In the genomic region with DNA sequence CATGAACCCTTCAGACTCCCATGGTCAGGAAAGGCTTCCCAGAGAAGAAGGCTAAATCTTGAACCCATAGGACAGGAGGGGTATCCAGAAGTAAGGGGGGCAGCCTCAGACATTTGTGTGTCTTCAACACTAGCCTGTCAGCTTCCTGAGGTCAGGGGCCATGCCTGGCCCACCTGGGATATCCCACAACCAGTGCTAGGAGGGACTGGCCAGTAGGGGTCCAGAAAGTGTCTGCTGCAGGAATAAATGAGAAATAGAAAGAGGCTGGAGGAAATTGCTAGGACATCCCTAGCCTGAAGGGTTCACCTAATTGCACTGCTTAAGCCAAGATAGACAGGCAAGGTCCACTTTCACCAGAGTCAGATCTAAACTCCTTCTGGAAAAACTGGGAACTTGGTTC, we compare ENCODE assay signal across 26 cellular contexts.
A peak's percentile ranks its signal among the peaks of the same experiment; 100 is the strongest.
DNase-seq lines count a peak whose midpoint lies in the region; ATAC-seq, FAIRE-seq and TF ChIP-seq lines count a peak whose summit lies in the region.
"Had no signal": no experiment of that assay in that cellular context is flagged by ENCODE, and none has a peak within 500 bp of the region (broad histone marks: within the 10 kb centered on the region; RNA-seq: fewer than 3 reads in every experiment).

No MANE protein-coding gene starts in this region.

- no peaks in the 10 kb centered on the region for H3K36me3 Mint-ChIP-seq in stimulated activated naive B cell treated with anti-CD40 and anti-IgM and Interleukin-4, amounts not matched to agents 10 μg/mL and 1 μg/mL and 100 μg/mL, for 72 hours

- H3K9me3 Mint-ChIP-seq in stimulated activated naive B cell treated with anti-CD40 and anti-IgM and Interleukin-4, amounts not matched to agents 10 μg/mL and 1 μg/mL and 100 μg/mL, for 72 hours: peaks cover 0 to 1% of the 10 kb centered on the region in 2 donors

- H3K4me2 ChIP-seq in HepG2 (ENCODE audit: low read depth, low read length): no peak overlapping the region

- TF ChIP-seq CTCF in HepG2 (CRISPR knock-in tag; IDR thresholded peaks at IDR 0.05) (no peak), right lobe of liver (IDR thresholded peaks at IDR 0.05) (no peak), brain microvascular endothelial cell (IDR thresholded peaks at IDR 0.05; ENCODE audit: low read depth, low read length, missing control alignments) (peak; percentile 12)

- intact Hi-C loops in HepG2 (cut with micrococcal nuclease; ENCODE audit: unreplicated experiment): no loop called here
- intact Hi-C loops in right lobe of liver (cut with DNase I): no loop called here

- BruUV-seq in HepG2 (replicated peaks; lab: Mats Ljungman, UMichigan): no TSS peak

- H3K27ac ChIP-seq in HepG2 (ENCODE audit: extremely low read length, insufficient read depth, low read length) (no peak overlapping the region), right lobe of liver (no peak overlapping the region), brain microvascular endothelial cell (no peak overlapping the region)
- H3K27ac ChIP-seq: SJCRH30 had no signal

- no peak for TF ChIP-seq RAD21 in HepG2 (CRISPR knock-in tag; IDR thresholded peaks at IDR 0.05)

- POLR2A ChIA-PET in HepG2 (lab: Yijun Ruan, JAX): no interaction called here

- FAIRE-seq in HepG2 (lab: Jason Lieb, UNC): no peak
- FAIRE-seq: D721Med, G401.6, H54, K562 had no signal

- H3K4me3 ChIP-seq in HepG2 (replicated peaks in 1 of 3; ENCODE audit: insufficient read depth in 1 of 3, low read depth in 2 of 3, low read length in 3 of 3) (no peak overlapping the region), right lobe of liver (no peak overlapping the region), brain microvascular endothelial cell (ENCODE audit: low read depth, low read length) (no peak overlapping the region), iPS-11a (ENCODE audit: low read depth, low read length) (peak overlapping the region; percentile 13)
- H3K4me3 ChIP-seq: K562, SJCRH30 had no signal

- no peak overlapping the region for H3K4me3 Mint-ChIP-seq in stimulated activated naive B cell treated with anti-CD40 and anti-IgM and Interleukin-4, amounts not matched to agents 10 μg/mL and 1 μg/mL and 100 μg/mL, for 72 hours

- peak overlapping the region; percentile 20 for H3K27ac Mint-ChIP-seq in stimulated activated naive B cell treated with anti-CD40 and anti-IgM and Interleukin-4, amounts not matched to agents 10 μg/mL and 1 μg/mL and 100 μg/mL, for 72 hours

- peak; percentile 75 for ATAC-seq in HepG2
- no peak for ATAC-seq in right lobe of liver
- ATAC-seq in stimulated activated naive B cell treated with anti-CD40 and anti-IgM and Interleukin-4, amounts not matched to agents 10 μg/mL and 1 μg/mL and 100 μg/mL, for 72 hours (replicated peaks): no peak
- ATAC-seq in GM18520 (IDR thresholded peaks at IDR 0.05; ENCODE audit: unreplicated experiment): no peak
- ATAC-seq: K562, PC-3, Right ventricle myocardium inferior had no signal

- no peak for DNase-seq in HepG2 (ENCODE audit: low spot score)
- DNase-seq in right lobe of liver: no peak
- no peak for DNase-seq in brain microvascular endothelial cell
- DNase-seq in stimulated activated naive B cell treated with anti-CD40 and anti-IgM and Interleukin-4, amounts not matched to agents 10 μg/mL and 1 μg/mL and 100 μg/mL, for 72 hours: no peak
- no peak for DNase-seq in DMS79 treated with DMSO at 0.1 percent for 48 hours (lab: John Stamatoyannopoulos, UW)
- DNase-seq in retina: no peak
- DNase-seq: 8988T; ACHN; DMS53; Kasumi-1; NCI-H1105 treated with DMSO at 0.1 percent for 48 hours; NCI-H1694; NCI-H2029 treated with DMSO at 0.1 percent for 48 hours; NCI-H446 treated with DMSO at 0.1 percent for 48 hours; NCI-H526; NCI-H82; NK-92 treated with Interleukin-12 subunit alpha and Interleukin-12 subunit beta, amount 100 ng/mL, for 24 hours; PC-3 had no signal

- H3K79me2 ChIP-seq in HepG2 (ENCODE audit: insufficient read depth, low read length): no peaks in the 10 kb centered on the region

- no peaks in the 10 kb centered on the region for H3K27me3 ChIP-seq in HepG2 (ENCODE audit: control insufficient read depth in 1 of 2, insufficient read depth in 2 of 2, low read length in 2 of 2)
- no peaks in the 10 kb centered on the region for H3K27me3 ChIP-seq in right lobe of liver
- no peaks in the 10 kb centered on the region for H3K27me3 ChIP-seq in brain microvascular endothelial cell (replicated peaks)
- H3K27me3 ChIP-seq: SJCRH30 had no signal

- in situ Hi-C loops in HepG2 (cut with HindIII; ENCODE audit: extremely low pct_ligation_motif_present, low pct_unique_long_range_greater_than_20kb): no loop called here
- in situ Hi-C loops in brain microvascular endothelial cell (cut with HindIII; ENCODE audit: low pct_ligation_motif_present, low sequenced_read_pairs): no loop called here

- H4K20me1 ChIP-seq in HepG2 (ENCODE audit: insufficient read depth, low read length): no peaks in the 10 kb centered on the region

- no peaks in the 10 kb centered on the region for H3K4me1 Mint-ChIP-seq in stimulated activated naive B cell treated with anti-CD40 and anti-IgM and Interleukin-4, amounts not matched to agents 10 μg/mL and 1 μg/mL and 100 μg/mL, for 72 hours

- TF ChIP-seq POLR2A in HepG2 (IDR thresholded peaks at IDR 0.05; ENCODE audit: insufficient read depth in 1 of 2, low read depth in 2 of 2, low read length in 2 of 2) (no peak), right lobe of liver (IDR thresholded peaks at IDR 0.05) (no peak)

- H3K9ac ChIP-seq in HepG2 (ENCODE audit: insufficient read depth, low read depth, low read length): no peak overlapping the region

- H2AFZ ChIP-seq in HepG2 (ENCODE audit: low read length): no peak overlapping the region

- H3K9me3 ChIP-seq in HepG2 (ENCODE audit: low read length) (no peaks in the 10 kb centered on the region), right lobe of liver (no peaks in the 10 kb centered on the region)
- H3K9me3 ChIP-seq: SJCRH30 had no signal

- H3K4me1 ChIP-seq in HepG2 (ENCODE audit: insufficient read depth, low read length) (peaks cover 9% of the 10 kb centered on the region; the same call in 1 of the 2 replicates), right lobe of liver (no peaks in the 10 kb centered on the region)
- H3K4me1 ChIP-seq: SJCRH30 had no signal

- CTCF ChIA-PET in HepG2 (lab: Yijun Ruan, JAX; ENCODE audit: low intra/inter-chr PET ratio, low total read pairs): no interaction called here

- no peaks in the 10 kb centered on the region for H3K36me3 ChIP-seq in HepG2 (replicated peaks in 1 of 2; ENCODE audit: control insufficient read depth in 1 of 2, insufficient read depth in 2 of 2, low read length in 2 of 2)
- no peaks in the 10 kb centered on the region for H3K36me3 ChIP-seq in right lobe of liver
- H3K36me3 ChIP-seq in brain microvascular endothelial cell (replicated peaks): no peaks in the 10 kb centered on the region
- H3K36me3 ChIP-seq: SJCRH30 had no signal

- peaks cover 0 to under 1% of the 10 kb centered on the region in 2 donors for H3K27me3 Mint-ChIP-seq in stimulated activated naive B cell treated with anti-CD40 and anti-IgM and Interleukin-4, amounts not matched to agents 10 μg/mL and 1 μg/mL and 100 μg/mL, for 72 hours

- TF ChIP-seq EP300 in HepG2 (IDR thresholded peaks at IDR 0.05; ENCODE audit: low read depth in 2 of 2, low read length in 2 of 2) (no peak), HepG2 (CRISPR knock-in tag; IDR thresholded peaks at IDR 0.05; ENCODE audit: borderline replicate concordance) (no peak)

TF ChIP-seq in HepG2, 621 proteins besides CTCF, POLR2A, EP300 and RAD21:
- 0 out of 2 replicates have a peak, but pooled peaks have one; percentile 9 for TF ChIP-seq STAG1 (CRISPR knock-in tag; IDR thresholded peaks at IDR 0.05)
- TF ChIP-seq, protein P1, sequence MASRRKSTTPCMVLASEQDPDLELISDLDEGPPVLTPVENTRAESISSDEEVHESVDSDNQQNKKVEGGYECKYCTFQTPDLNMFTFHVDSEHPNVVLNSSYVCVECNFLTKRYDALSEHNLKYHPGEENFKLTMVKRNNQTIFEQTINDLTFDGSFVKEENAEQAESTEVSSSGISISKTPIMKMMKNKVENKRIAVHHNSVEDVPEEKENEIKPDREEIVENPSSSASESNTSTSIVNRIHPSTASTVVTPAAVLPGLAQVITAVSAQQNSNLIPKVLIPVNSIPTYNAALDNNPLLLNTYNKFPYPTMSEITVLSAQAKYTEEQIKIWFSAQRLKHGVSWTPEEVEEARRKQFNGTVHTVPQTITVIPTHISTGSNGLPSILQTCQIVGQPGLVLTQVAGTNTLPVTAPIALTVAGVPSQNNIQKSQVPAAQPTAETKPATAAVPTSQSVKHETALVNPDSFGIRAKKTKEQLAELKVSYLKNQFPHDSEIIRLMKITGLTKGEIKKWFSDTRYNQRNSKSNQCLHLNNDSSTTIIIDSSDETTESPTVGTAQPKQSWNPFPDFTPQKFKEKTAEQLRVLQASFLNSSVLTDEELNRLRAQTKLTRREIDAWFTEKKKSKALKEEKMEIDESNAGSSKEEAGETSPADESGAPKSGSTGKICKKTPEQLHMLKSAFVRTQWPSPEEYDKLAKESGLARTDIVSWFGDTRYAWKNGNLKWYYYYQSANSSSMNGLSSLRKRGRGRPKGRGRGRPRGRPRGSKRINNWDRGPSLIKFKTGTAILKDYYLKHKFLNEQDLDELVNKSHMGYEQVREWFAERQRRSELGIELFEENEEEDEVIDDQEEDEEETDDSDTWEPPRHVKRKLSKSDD (CRISPR knock-in tag; IDR thresholded peaks at IDR 0.05; ENCODE audit: low read depth): no peak
